8 cellular contexts compared by ENCODE assay signal in the genomic region with DNA sequence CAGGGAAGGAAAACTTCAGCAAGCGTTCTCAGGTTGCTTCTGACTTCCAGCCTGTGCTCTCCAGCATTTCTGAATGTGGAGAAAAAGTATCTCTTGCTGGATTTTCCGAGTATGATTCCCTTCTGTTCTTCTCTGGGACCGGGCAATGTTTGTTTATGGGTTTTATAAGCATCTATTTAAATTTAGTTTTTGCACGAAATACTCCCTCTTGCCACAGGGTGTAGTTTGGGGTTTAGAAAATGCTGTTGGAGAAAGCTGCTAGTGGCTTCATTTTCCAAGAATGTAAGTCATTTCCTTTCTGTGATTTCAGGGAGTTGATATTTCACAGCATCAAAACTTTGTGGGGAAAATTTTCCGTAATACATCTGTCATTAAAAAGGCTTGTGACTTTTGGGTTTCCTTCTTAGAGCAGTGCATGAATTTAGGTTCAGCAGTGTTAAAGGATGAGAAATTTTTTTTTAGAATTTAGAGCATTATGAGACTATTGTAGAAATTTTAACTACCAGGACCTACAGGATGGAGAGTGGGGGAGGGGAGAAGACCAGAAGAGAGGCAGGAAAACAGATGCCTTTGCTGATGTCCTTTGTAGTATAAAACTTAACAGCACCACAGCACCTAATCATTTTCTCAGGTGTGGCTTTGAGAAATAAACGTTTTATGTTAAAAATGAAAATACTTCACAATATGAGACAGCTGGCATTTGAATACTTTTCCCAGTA. TPM values are rescaled to one million over a fixed set of nuclear protein-coding genes. Genes with fewer than 3 reads are reported as not detected.
DNase-seq lines count a peak whose midpoint lies in the region; TF ChIP-seq lines count a peak whose summit lies in the region.

No MANE protein-coding gene starts in this region.

- peak; percentile 23 for DNase-seq in activated naive CD4-positive, alpha-beta T cell treated with anti-CD3 and anti-CD28 coated beads for 36 hours
- DNase-seq in activated naive CD4-positive, alpha-beta T cell treated with anti-CD3 and anti-CD28 coated beads, Interleukin-2, amount 50 U/mL, for 16 hours: no peak
- peak; percentile 48 for DNase-seq in OCI-LY7 (ENCODE audit: low spot score)
- DNase-seq in coronary artery (ENCODE audit: low spot score): no peak
- DNase-seq in mesothelial cell of epicardium (ENCODE audit: low spot score in 2 of 2, unreplicated experiment in 2 of 2): no peak
- no peak for DNase-seq in NCI-H128 (lab: John Stamatoyannopoulos, UW; ENCODE audit: unreplicated experiment)
- DNase-seq in HUDEP-2 (lab: John Stamatoyannopoulos, UW; ENCODE audit: unreplicated experiment in 76 of 76): no peak
- no peak for DNase-seq in mesenteric fat pad (ENCODE audit: low spot score)

- no peaks in the 10 kb centered on the region for H3K9me3 ChIP-seq in OCI-LY7 (ENCODE audit: low read length)

- H3K4me3 ChIP-seq in OCI-LY7 (ENCODE audit: low read depth, low read length, poor library complexity, severe bottlenecking): peak overlapping the region; percentile 87
- H3K4me3 ChIP-seq in coronary artery: peak overlapping the region; percentile 99

- H3K36me3 Mint-ChIP-seq in activated naive CD4-positive, alpha-beta T cell treated with anti-CD3 and anti-CD28 coated beads for 36 hours (ENCODE audit: low read depth): no peaks in the 10 kb centered on the region
- peaks cover 1% of the 10 kb centered on the region for H3K36me3 Mint-ChIP-seq in mesothelial cell of epicardium

- H3K4me2 ChIP-seq in OCI-LY7 (ENCODE audit: low read length): peak overlapping the region; percentile 87

- CTCF ChIA-PET in activated naive CD4-positive, alpha-beta T cell treated with anti-CD3 and anti-CD28 coated beads for 36 hours (lab: Charles Lee): interaction anchor here (0.7 to 3.7 kb wide), 19 partner anchors 10 to 584 kb away, joined by 3 to 32 read pairs (median 4); a partner anchor contains a TSS
- CTCF ChIA-PET in OCI-LY7 (lab: Charles Lee; ENCODE audit: unreplicated experiment): no interaction called here

- peaks cover 18% of the 10 kb centered on the region; the same call in 1 of the 2 replicates for H3K79me2 ChIP-seq in OCI-LY7 (ENCODE audit: insufficient read depth, low read depth, low read length)

- peaks cover 31% of the 10 kb centered on the region for H3K4me1 ChIP-seq in OCI-LY7 (ENCODE audit: insufficient read depth, low read length, poor library complexity, severe bottlenecking)

- peaks cover 21% of the 10 kb centered on the region for H3K4me1 Mint-ChIP-seq in activated naive CD4-positive, alpha-beta T cell treated with anti-CD3 and anti-CD28 coated beads for 36 hours (ENCODE audit: low read depth)
- peaks cover 51% of the 10 kb centered on the region for H3K4me1 Mint-ChIP-seq in mesothelial cell of epicardium

- peaks cover 14% of the 10 kb centered on the region for H3K27me3 Mint-ChIP-seq in activated naive CD4-positive, alpha-beta T cell treated with anti-CD3 and anti-CD28 coated beads for 36 hours (ENCODE audit: low read depth)
- H3K27me3 Mint-ChIP-seq in mesothelial cell of epicardium (ENCODE audit: low read depth): no peaks in the 10 kb centered on the region

- intact Hi-C loops in activated naive CD4-positive, alpha-beta T cell treated with anti-CD3 and anti-CD28 coated beads for 36 hours (cut with micrococcal nuclease): loop anchor here (1.0 to 10.0 kb wide), 16 partner anchors 23 to 1651 kb away; a partner anchor contains a TSS
- intact Hi-C loops in OCI-LY7 (cut with micrococcal nuclease; ENCODE audit: unreplicated experiment): loop anchor here (2.0 to 5.0 kb wide), 3 partner anchors 194 to 894 kb away; a partner anchor contains a TSS

- no peaks in the 10 kb centered on the region for H3K9me3 Mint-ChIP-seq in activated naive CD4-positive, alpha-beta T cell treated with anti-CD3 and anti-CD28 coated beads for 36 hours
- no peaks in the 10 kb centered on the region for H3K9me3 Mint-ChIP-seq in mesothelial cell of epicardium

- POLR2A ChIA-PET in OCI-LY7 (lab: Charles Lee): interaction anchor here (0.5 to 1.5 kb wide), 4 partner anchors 11 to 1803 kb away, joined by 3 to 5 read pairs (median 4); no protein-coding TSS in a partner anchor

- no peak overlapping the region for H3K27ac Mint-ChIP-seq in activated naive CD4-positive, alpha-beta T cell treated with anti-CD3 and anti-CD28 coated beads for 36 hours
- H3K27ac Mint-ChIP-seq in mesothelial cell of epicardium: peak overlapping the region; percentile 94

- H4K20me1 ChIP-seq in OCI-LY7 (ENCODE audit: insufficient read depth, low read length): no peaks in the 10 kb centered on the region

- no TSS peak for BruUV-seq in OCI-LY7 (replicated peaks; lab: Mats Ljungman, UMichigan)

- peak; percentile 39 for TF ChIP-seq CTCF in OCI-LY7 (conservative IDR thresholded peaks at IDR 0.05; ENCODE audit: low read length)
- no peak for TF ChIP-seq CTCF in coronary artery (IDR thresholded peaks at IDR 0.05)
- TF ChIP-seq CTCF in mesothelial cell of epicardium (IDR thresholded peaks at IDR 0.05; ENCODE audit: unreplicated experiment): no peak

- H3K4me3 Mint-ChIP-seq in activated naive CD4-positive, alpha-beta T cell treated with anti-CD3 and anti-CD28 coated beads for 36 hours: peak overlapping the region; percentile 78
- peak overlapping the region; percentile 92 for H3K4me3 Mint-ChIP-seq in mesothelial cell of epicardium

- no peaks in the 10 kb centered on the region for H3K36me3 ChIP-seq in OCI-LY7 (ENCODE audit: insufficient read depth, low read length)

- H2AFZ ChIP-seq in OCI-LY7 (ENCODE audit: low read length): peak overlapping the region; percentile 76

- peak overlapping the region; percentile 78 for H3K27ac ChIP-seq in OCI-LY7 (ENCODE audit: low read depth, low read length, poor library complexity, severe bottlenecking)
- peak overlapping the region; percentile 93 to 99 for H3K27ac ChIP-seq in coronary artery

- H3K9me2 ChIP-seq in OCI-LY7 (ENCODE audit: insufficient read depth, low read length): no peaks in the 10 kb centered on the region

RNA-seq across cellular contexts. Expression of a gene that starts 1.5 kb away (rescaled TPM):
- total RNA-seq in activated naive CD4-positive, alpha-beta T cell treated with anti-CD3 and anti-CD28 coated beads for 36 hours: 1 to 10 TPM; 3.0 to 3.2 TPM
- 7.6 and 12.3 TPM in 2 replicates for total RNA-seq in OCI-LY7 (2014; rRNA removed; shearing (Covaris generic))
- total RNA-seq in OCI-LY7 (2022): 4.4 and 4.9 TPM in 2 replicates
- total RNA-seq in mesothelial cell of epicardium: 43.4 to 51.8 TPM (median 46.6 TPM) in 3 replicates
- total RNA-seq in mesenteric fat pad: 19.0 TPM

Comparison
In these comparisons a context has a peak if more than half of its experiments do, and no peak if none do; other contexts are left out.
1. DNase-seq: peak in activated naive CD4-positive, alpha-beta T cell treated with anti-CD3 and anti-CD28 coated beads for 36 hours (single experiment) and OCI-LY7 (single experiment); none in activated naive CD4-positive, alpha-beta T cell treated with anti-CD3 and anti-CD28 coated beads, Interleukin-2, amount 50 U/mL, for 16 hours (single experiment), coronary artery (single experiment), mesothelial cell of epicardium (0 of 2), NCI-H128 (single experiment), HUDEP-2 (0 of 76) and mesenteric fat pad (single experiment).